ENCODE assay signal across 12 cellular contexts in the genomic region with DNA sequence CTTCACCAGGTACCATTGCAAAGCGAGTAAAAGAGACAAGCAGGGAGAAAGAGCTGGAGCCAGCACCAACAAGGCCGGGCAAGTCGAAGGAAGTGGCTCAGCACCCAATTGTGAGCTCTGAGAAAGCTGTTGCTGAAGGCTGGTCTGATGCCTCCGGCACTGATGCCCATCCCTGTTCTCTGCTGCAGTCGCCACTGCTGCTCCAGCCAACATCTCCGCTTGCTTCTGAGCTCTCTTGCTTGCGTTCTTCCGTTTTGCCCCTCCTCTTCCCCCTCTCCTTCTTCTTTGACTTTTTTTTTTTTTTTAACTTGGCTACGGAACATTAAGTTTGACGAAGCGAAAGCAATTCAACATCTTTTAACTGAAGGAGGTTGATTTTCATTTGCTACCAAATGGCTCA.
DNase-seq lines count a peak whose midpoint lies in the region; ATAC-seq and TF ChIP-seq lines count a peak whose summit lies in the region.
"Had no signal": no experiment of that assay in that cellular context is flagged by ENCODE, and none has a peak within 500 bp of the region (broad histone marks: within the 10 kb centered on the region; RNA-seq: fewer than 3 reads in every experiment).

No MANE protein-coding gene starts in this region.

- peak; percentile 8 for DNase-seq in AG10803 (ENCODE audit: low read depth)
- DNase-seq in RWPE2 (ENCODE audit: low spot score), result peak; percentile 92
- no peak for DNase-seq in epithelial cell of proximal tubule (ENCODE audit: low read depth)
- peak; percentile 16 to 44 (median 36) for DNase-seq in ovary
- no peak for DNase-seq in omental fat pad (ENCODE audit: low spot score)
- no peak for DNase-seq in NCI-H128 (lab: John Stamatoyannopoulos, UW; ENCODE audit: unreplicated experiment)
- DNase-seq: activated B cell treated with CpG ODN at 0.5 μM for 24 hours, NCI-H1048, occipital lobe, SK-N-SH had no signal

- H3K4me1 ChIP-seq in RWPE2 (ENCODE audit: insufficient read depth, poor library complexity, severe bottlenecking) (peaks cover 27% of the 10 kb centered on the region), ovary (ENCODE audit: insufficient read depth) (no peaks in the 10 kb centered on the region)

- ATAC-seq in RWPE2 (ENCODE audit: low read depth) (peak; percentile 79), omental fat pad (ENCODE audit: low FRiP score) (no peak), GM19328 (IDR thresholded peaks at IDR 0.05; ENCODE audit: unreplicated experiment) (no peak), GM21717 (IDR thresholded peaks at IDR 0.05; ENCODE audit: unreplicated experiment) (no peak)

- H3K27ac ChIP-seq in RWPE2 (ENCODE audit: poor library complexity, severe bottlenecking) (peak overlapping the region; percentile 67), ovary (no peak overlapping the region)

- peak overlapping the region; percentile 39 for H3K4me3 ChIP-seq in AG10803 (ENCODE audit: low read length)
- no peak overlapping the region for H3K4me3 ChIP-seq in RWPE2 (ENCODE audit: severe bottlenecking)
- peak overlapping the region; percentile 45 for H3K4me3 ChIP-seq in epithelial cell of proximal tubule (ENCODE audit: low read depth, low read length)
- no peak overlapping the region for H3K4me3 ChIP-seq in ovary

- H3K9me3 ChIP-seq in RWPE2 (ENCODE audit: severe bottlenecking) (no peaks in the 10 kb centered on the region), ovary (no peaks in the 10 kb centered on the region)
- H3K9me3 ChIP-seq: SK-N-SH had no signal

- TF ChIP-seq CTCF in AG10803 (conservative IDR thresholded peaks at IDR 0.05; ENCODE audit: low read length) (no peak), RWPE2 (IDR thresholded peaks at IDR 0.05; ENCODE audit: poor library complexity, severe bottlenecking) (peak; percentile 36), epithelial cell of proximal tubule (conservative IDR thresholded peaks at IDR 0.05; ENCODE audit: low read depth, low read length) (no peak), ovary (IDR thresholded peaks at IDR 0.05) (no peak), omental fat pad (IDR thresholded peaks at IDR 0.05) (no peak)

- no peaks in the 10 kb centered on the region for H3K36me3 ChIP-seq in RWPE2 (ENCODE audit: low read depth)
- no peaks in the 10 kb centered on the region for H3K36me3 ChIP-seq in ovary

- no peak for TF ChIP-seq EP300 in ovary (IDR thresholded peaks at IDR 0.05)

- no peak for TF ChIP-seq POLR2A in ovary (IDR thresholded peaks at IDR 0.05)

- intact Hi-C loops in ovary (cut with DNase I), result loop anchor here in 2 of 4 donors (10.0 kb wide), 3 partner anchors 401 to 1661 kb away; a partner anchor contains a TSS

- no peaks in the 10 kb centered on the region for H3K27me3 ChIP-seq in RWPE2 (ENCODE audit: insufficient read depth, poor library complexity, severe bottlenecking)
- H3K27me3 ChIP-seq in ovary, result no peaks in the 10 kb centered on the region

- 53 to 64% (median 59%) methylated on average over 11 of the region's 11 CpGs for WGBS in ovary, 3 donors

Comparison
In these comparisons a context has a peak if more than half of its experiments do, and no peak if none do; other contexts are left out.
1. DNase-seq: peak in AG10803 (single experiment), RWPE2 (single experiment) and ovary (5 of 5); none in epithelial cell of proximal tubule (single experiment), omental fat pad (single experiment) and NCI-H128 (single experiment).
2. H3K4me3 ChIP-seq: peak in AG10803 (single experiment) and epithelial cell of proximal tubule (single experiment); none in RWPE2 (single experiment) and ovary (single experiment).